1 cellular context compared by ENCODE assay signal in the genomic region with DNA sequence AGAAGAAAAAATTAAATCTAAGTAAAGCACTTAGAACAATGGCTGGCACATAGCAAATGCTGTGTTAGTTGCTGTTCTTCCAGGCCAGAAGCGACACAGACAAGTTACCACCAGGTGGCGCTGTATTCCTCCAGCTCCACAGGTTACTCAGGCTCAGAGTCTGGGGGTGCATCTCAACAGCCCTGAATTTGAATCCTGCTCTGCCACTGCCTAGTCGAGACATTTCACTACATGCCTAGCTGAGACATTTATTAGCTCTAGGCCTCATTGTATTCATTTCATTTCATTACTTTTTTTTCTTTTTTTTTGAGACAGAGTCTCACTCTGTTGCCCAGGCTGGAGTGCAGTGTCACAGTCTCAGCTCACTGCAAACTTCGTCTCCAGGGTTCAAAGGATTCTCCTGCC.
TF ChIP-seq lines count a peak whose summit lies in the region.

No MANE protein-coding gene starts in this region.

TF ChIP-seq in K562, 482 proteins besides CTCF, POLR2A, EP300 and RAD21 (continued from another document):
- TF ChIP-seq, protein P1, sequence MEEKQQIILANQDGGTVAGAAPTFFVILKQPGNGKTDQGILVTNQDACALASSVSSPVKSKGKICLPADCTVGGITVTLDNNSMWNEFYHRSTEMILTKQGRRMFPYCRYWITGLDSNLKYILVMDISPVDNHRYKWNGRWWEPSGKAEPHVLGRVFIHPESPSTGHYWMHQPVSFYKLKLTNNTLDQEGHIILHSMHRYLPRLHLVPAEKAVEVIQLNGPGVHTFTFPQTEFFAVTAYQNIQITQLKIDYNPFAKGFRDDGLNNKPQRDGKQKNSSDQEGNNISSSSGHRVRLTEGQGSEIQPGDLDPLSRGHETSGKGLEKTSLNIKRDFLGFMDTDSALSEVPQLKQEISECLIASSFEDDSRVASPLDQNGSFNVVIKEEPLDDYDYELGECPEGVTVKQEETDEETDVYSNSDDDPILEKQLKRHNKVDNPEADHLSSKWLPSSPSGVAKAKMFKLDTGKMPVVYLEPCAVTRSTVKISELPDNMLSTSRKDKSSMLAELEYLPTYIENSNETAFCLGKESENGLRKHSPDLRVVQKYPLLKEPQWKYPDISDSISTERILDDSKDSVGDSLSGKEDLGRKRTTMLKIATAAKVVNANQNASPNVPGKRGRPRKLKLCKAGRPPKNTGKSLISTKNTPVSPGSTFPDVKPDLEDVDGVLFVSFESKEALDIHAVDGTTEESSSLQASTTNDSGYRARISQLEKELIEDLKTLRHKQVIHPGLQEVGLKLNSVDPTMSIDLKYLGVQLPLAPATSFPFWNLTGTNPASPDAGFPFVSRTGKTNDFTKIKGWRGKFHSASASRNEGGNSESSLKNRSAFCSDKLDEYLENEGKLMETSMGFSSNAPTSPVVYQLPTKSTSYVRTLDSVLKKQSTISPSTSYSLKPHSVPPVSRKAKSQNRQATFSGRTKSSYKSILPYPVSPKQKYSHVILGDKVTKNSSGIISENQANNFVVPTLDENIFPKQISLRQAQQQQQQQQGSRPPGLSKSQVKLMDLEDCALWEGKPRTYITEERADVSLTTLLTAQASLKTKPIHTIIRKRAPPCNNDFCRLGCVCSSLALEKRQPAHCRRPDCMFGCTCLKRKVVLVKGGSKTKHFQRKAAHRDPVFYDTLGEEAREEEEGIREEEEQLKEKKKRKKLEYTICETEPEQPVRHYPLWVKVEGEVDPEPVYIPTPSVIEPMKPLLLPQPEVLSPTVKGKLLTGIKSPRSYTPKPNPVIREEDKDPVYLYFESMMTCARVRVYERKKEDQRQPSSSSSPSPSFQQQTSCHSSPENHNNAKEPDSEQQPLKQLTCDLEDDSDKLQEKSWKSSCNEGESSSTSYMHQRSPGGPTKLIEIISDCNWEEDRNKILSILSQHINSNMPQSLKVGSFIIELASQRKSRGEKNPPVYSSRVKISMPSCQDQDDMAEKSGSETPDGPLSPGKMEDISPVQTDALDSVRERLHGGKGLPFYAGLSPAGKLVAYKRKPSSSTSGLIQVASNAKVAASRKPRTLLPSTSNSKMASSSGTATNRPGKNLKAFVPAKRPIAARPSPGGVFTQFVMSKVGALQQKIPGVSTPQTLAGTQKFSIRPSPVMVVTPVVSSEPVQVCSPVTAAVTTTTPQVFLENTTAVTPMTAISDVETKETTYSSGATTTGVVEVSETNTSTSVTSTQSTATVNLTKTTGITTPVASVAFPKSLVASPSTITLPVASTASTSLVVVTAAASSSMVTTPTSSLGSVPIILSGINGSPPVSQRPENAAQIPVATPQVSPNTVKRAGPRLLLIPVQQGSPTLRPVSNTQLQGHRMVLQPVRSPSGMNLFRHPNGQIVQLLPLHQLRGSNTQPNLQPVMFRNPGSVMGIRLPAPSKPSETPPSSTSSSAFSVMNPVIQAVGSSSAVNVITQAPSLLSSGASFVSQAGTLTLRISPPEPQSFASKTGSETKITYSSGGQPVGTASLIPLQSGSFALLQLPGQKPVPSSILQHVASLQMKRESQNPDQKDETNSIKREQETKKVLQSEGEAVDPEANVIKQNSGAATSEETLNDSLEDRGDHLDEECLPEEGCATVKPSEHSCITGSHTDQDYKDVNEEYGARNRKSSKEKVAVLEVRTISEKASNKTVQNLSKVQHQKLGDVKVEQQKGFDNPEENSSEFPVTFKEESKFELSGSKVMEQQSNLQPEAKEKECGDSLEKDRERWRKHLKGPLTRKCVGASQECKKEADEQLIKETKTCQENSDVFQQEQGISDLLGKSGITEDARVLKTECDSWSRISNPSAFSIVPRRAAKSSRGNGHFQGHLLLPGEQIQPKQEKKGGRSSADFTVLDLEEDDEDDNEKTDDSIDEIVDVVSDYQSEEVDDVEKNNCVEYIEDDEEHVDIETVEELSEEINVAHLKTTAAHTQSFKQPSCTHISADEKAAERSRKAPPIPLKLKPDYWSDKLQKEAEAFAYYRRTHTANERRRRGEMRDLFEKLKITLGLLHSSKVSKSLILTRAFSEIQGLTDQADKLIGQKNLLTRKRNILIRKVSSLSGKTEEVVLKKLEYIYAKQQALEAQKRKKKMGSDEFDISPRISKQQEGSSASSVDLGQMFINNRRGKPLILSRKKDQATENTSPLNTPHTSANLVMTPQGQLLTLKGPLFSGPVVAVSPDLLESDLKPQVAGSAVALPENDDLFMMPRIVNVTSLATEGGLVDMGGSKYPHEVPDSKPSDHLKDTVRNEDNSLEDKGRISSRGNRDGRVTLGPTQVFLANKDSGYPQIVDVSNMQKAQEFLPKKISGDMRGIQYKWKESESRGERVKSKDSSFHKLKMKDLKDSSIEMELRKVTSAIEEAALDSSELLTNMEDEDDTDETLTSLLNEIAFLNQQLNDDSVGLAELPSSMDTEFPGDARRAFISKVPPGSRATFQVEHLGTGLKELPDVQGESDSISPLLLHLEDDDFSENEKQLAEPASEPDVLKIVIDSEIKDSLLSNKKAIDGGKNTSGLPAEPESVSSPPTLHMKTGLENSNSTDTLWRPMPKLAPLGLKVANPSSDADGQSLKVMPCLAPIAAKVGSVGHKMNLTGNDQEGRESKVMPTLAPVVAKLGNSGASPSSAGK (IDR thresholded peaks at IDR 0.05) = no peak
- TF ChIP-seq, protein P2, sequence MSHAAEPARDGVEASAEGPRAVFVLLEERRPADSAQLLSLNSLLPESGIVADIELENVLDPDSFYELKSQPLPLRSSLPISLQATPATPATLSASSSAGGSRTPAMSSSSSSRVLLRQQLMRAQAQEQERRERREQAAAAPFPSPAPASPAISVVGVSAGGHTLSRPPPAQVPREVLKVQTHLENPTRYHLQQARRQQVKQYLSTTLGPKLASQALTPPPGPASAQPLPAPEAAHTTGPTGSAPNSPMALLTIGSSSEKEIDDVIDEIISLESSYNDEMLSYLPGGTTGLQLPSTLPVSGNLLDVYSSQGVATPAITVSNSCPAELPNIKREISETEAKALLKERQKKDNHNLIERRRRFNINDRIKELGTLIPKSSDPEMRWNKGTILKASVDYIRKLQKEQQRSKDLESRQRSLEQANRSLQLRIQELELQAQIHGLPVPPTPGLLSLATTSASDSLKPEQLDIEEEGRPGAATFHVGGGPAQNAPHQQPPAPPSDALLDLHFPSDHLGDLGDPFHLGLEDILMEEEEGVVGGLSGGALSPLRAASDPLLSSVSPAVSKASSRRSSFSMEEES (CRISPR knock-in tag; IDR thresholded peaks at IDR 0.05) = no peak
- TF ChIP-seq, protein P3, sequence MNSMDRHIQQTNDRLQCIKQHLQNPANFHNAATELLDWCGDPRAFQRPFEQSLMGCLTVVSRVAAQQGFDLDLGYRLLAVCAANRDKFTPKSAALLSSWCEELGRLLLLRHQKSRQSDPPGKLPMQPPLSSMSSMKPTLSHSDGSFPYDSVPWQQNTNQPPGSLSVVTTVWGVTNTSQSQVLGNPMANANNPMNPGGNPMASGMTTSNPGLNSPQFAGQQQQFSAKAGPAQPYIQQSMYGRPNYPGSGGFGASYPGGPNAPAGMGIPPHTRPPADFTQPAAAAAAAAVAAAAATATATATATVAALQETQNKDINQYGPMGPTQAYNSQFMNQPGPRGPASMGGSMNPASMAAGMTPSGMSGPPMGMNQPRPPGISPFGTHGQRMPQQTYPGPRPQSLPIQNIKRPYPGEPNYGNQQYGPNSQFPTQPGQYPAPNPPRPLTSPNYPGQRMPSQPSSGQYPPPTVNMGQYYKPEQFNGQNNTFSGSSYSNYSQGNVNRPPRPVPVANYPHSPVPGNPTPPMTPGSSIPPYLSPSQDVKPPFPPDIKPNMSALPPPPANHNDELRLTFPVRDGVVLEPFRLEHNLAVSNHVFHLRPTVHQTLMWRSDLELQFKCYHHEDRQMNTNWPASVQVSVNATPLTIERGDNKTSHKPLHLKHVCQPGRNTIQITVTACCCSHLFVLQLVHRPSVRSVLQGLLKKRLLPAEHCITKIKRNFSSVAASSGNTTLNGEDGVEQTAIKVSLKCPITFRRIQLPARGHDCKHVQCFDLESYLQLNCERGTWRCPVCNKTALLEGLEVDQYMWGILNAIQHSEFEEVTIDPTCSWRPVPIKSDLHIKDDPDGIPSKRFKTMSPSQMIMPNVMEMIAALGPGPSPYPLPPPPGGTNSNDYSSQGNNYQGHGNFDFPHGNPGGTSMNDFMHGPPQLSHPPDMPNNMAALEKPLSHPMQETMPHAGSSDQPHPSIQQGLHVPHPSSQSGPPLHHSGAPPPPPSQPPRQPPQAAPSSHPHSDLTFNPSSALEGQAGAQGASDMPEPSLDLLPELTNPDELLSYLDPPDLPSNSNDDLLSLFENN (IDR thresholded peaks at IDR 0.05; ENCODE audit: low read depth in 2 of 2, low read length in 2 of 2) = no peak
- no peak for TF ChIP-seq HDAC8 (tag; IDR thresholded peaks at IDR 0.05)
